Comparison of ENCODE assay signal across 16 cellular contexts in the genomic region with DNA sequence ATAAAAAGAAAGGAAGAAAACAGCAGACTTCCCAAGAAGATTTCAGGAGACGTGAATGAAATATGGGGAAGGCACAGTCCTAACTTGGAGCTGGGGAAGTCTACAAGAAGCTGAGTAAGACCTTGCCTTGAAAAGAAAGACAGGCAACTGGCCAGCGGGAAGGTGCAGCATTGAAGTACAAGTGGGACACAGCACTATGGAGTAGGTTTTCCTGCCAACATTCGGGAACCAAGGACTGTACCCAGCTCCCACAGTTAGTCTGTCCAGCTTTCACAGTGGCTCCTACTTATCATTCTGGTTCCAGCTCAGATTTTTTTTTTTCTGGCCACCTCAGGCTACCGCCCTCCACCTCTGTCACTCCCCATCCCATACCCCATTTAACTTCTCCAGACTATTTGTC. TPM values are rescaled to one million over a fixed set of nuclear protein-coding genes. Genes with fewer than 3 reads are reported as not detected.
DNase-seq lines count a peak whose midpoint lies in the region; ATAC-seq and TF ChIP-seq lines count a peak whose summit lies in the region.
"Had no signal": no experiment of that assay in that cellular context is flagged by ENCODE, and none has a peak within 500 bp of the region (broad histone marks: within the 10 kb centered on the region; RNA-seq: fewer than 3 reads in every experiment).

No MANE protein-coding gene starts in this region.

- TF ChIP-seq CTCF in esophagus muscularis mucosa (IDR thresholded peaks at IDR 0.05) (no peak), osteocyte (IDR thresholded peaks at IDR 0.05) (no peak), uterus (IDR thresholded peaks at IDR 0.05) (no peak)

- H3K4me3 Mint-ChIP-seq in activated naive CD8-positive, alpha-beta T cell treated with anti-CD3 and anti-CD28 coated beads for 36 hours, result no peak overlapping the region
- H3K4me3 Mint-ChIP-seq in activated naive CD8-positive, alpha-beta T cell treated with anti-CD3 and anti-CD28 coated beads, Interleukin-2, amount 50 U/mL, for 24 hours, result no peak overlapping the region
- H3K4me3 Mint-ChIP-seq in osteocyte (ENCODE audit: unreplicated experiment), result no peak overlapping the region
- H3K4me3 Mint-ChIP-seq: CD4-positive, CD25-positive, alpha-beta regulatory T cell had no signal

- H3K4me1 ChIP-seq in esophagus muscularis mucosa, result no peaks in the 10 kb centered on the region
- H3K4me1 ChIP-seq in uterus, result no peaks in the 10 kb centered on the region

- peak overlapping the region; percentile 26 for H3K27ac Mint-ChIP-seq in activated naive CD8-positive, alpha-beta T cell treated with anti-CD3 and anti-CD28 coated beads for 36 hours
- no peak overlapping the region for H3K27ac Mint-ChIP-seq in activated naive CD8-positive, alpha-beta T cell treated with anti-CD3 and anti-CD28 coated beads, Interleukin-2, amount 50 U/mL, for 24 hours
- no peak overlapping the region for H3K27ac Mint-ChIP-seq in osteocyte (ENCODE audit: unreplicated experiment)
- H3K27ac Mint-ChIP-seq: CD4-positive, CD25-positive, alpha-beta regulatory T cell had no signal

- no peak for TF ChIP-seq EP300 in esophagus muscularis mucosa (IDR thresholded peaks at IDR 0.05)

- no peaks in the 10 kb centered on the region for H3K27me3 Mint-ChIP-seq in activated naive CD8-positive, alpha-beta T cell treated with anti-CD3 and anti-CD28 coated beads for 36 hours
- H3K27me3 Mint-ChIP-seq in activated naive CD8-positive, alpha-beta T cell treated with anti-CD3 and anti-CD28 coated beads, Interleukin-2, amount 50 U/mL, for 24 hours, result no peaks in the 10 kb centered on the region
- no peaks in the 10 kb centered on the region for H3K27me3 Mint-ChIP-seq in osteocyte (ENCODE audit: unreplicated experiment)
- H3K27me3 Mint-ChIP-seq: CD4-positive, CD25-positive, alpha-beta regulatory T cell had no signal

- DNase-seq in activated naive CD8-positive, alpha-beta T cell treated with anti-CD3 and anti-CD28 coated beads for 36 hours, result no peak
- DNase-seq in activated naive CD8-positive, alpha-beta T cell treated with anti-CD3 and anti-CD28 coated beads, Interleukin-2, amount 50 U/mL, for 24 hours, result no peak
- DNase-seq in esophagus muscularis mucosa (ENCODE audit: extremely low spot score) (peak; percentile 26), left ventricle myocardium superior (no peak), osteocyte (ENCODE audit: extremely low spot score, unreplicated experiment) (peak; percentile 1), uterus (no peak)
- no peak for DNase-seq in stimulated activated CD4-positive, alpha-beta T cell treated with anti-CD3 and anti-CD28 coated beads, Interleukin-15, amount 100 ng/mL, for 24 hours
- DNase-seq: 8988T; AML-193; Calu3; CD4-positive, CD25-positive, alpha-beta regulatory T cell; DMS 273 treated with DMSO at 0.1 percent for 48 hours; GM23248 had no signal

- H3K27me3 ChIP-seq in esophagus muscularis mucosa (no peaks in the 10 kb centered on the region), uterus (no peaks in the 10 kb centered on the region)
- H3K27me3 ChIP-seq: BLaER1 treated with 17β-estradiol and CSF1 and Interleukin-3, amounts not matched to agents 10 nM and 100 nM had no signal

- H3K36me3 ChIP-seq in esophagus muscularis mucosa, result peaks cover 47 to 87% (median 61%) of the 10 kb centered on the region in 4 donors
- no peaks in the 10 kb centered on the region for H3K36me3 ChIP-seq in uterus

- no peak for ATAC-seq in activated naive CD8-positive, alpha-beta T cell treated with anti-CD3 and anti-CD28 coated beads, Interleukin-2, amount 50 U/mL, for 24 hours
- ATAC-seq in left ventricle myocardium superior, result peak; percentile 91
- no peak for ATAC-seq in esophagus mucosa
- ATAC-seq: HCT116 had no signal

- H3K4me1 Mint-ChIP-seq in activated naive CD8-positive, alpha-beta T cell treated with anti-CD3 and anti-CD28 coated beads for 36 hours, result peaks cover 13% of the 10 kb centered on the region
- peaks cover 10% of the 10 kb centered on the region for H3K4me1 Mint-ChIP-seq in activated naive CD8-positive, alpha-beta T cell treated with anti-CD3 and anti-CD28 coated beads, Interleukin-2, amount 50 U/mL, for 24 hours
- no peaks in the 10 kb centered on the region for H3K4me1 Mint-ChIP-seq in osteocyte (ENCODE audit: unreplicated experiment)

- TF ChIP-seq POLR2A in esophagus muscularis mucosa (IDR thresholded peaks at IDR 0.05; ENCODE audit: low read depth) (no peak), uterus (IDR thresholded peaks at IDR 0.05) (no peak)

- peaks cover 73% of the 10 kb centered on the region for H3K36me3 Mint-ChIP-seq in activated naive CD8-positive, alpha-beta T cell treated with anti-CD3 and anti-CD28 coated beads for 36 hours
- H3K36me3 Mint-ChIP-seq in activated naive CD8-positive, alpha-beta T cell treated with anti-CD3 and anti-CD28 coated beads, Interleukin-2, amount 50 U/mL, for 24 hours (ENCODE audit: low read depth), result peaks cover 69% of the 10 kb centered on the region
- H3K36me3 Mint-ChIP-seq in osteocyte (ENCODE audit: unreplicated experiment), result peaks cover 56% of the 10 kb centered on the region

- H3K4me3 ChIP-seq in esophagus muscularis mucosa (no peak overlapping the region), uterus (no peak overlapping the region)
- H3K4me3 ChIP-seq: BLaER1 treated with 17β-estradiol and CSF1 and Interleukin-3, amounts not matched to agents 10 nM and 100 nM; GM23248 had no signal

- WGBS in esophagus muscularis mucosa, result 96% methylated on average over 4 of the region's 4 CpGs

- peaks cover 2% of the 10 kb centered on the region for H3K9me3 Mint-ChIP-seq in activated naive CD8-positive, alpha-beta T cell treated with anti-CD3 and anti-CD28 coated beads for 36 hours
- H3K9me3 Mint-ChIP-seq in activated naive CD8-positive, alpha-beta T cell treated with anti-CD3 and anti-CD28 coated beads, Interleukin-2, amount 50 U/mL, for 24 hours, result no peaks in the 10 kb centered on the region
- H3K9me3 Mint-ChIP-seq in osteocyte (ENCODE audit: unreplicated experiment), result peaks cover 5% of the 10 kb centered on the region

- no peaks in the 10 kb centered on the region for H3K9me3 ChIP-seq in esophagus muscularis mucosa
- H3K9me3 ChIP-seq in uterus, result no peaks in the 10 kb centered on the region

- intact Hi-C loops in esophagus muscularis mucosa (cut with DNase I), result no loop called here
- intact Hi-C loops in left ventricle myocardium superior (cut with micrococcal nuclease), result no loop called here
- intact Hi-C loops in uterus (cut with DNase I; ENCODE audit: low total_unique reads), result no loop called here

- no peak overlapping the region for H3K27ac ChIP-seq in esophagus muscularis mucosa (replicated peaks in 1 of 4)
- no peak overlapping the region for H3K27ac ChIP-seq in uterus
- H3K27ac ChIP-seq: BLaER1 treated with 17β-estradiol and CSF1 and Interleukin-3, amounts not matched to agents 10 nM and 100 nM; GM23248 had no signal

RNA-seq across cellular contexts. Expression of gene HPS1, which starts 10.0 kb away (rescaled TPM):
- total RNA-seq in activated naive CD8-positive, alpha-beta T cell treated with anti-CD3 and anti-CD28 coated beads for 36 hours, result 10 to 100 TPM; 44.7 to 46.6 TPM
- total RNA-seq in esophagus muscularis mucosa (10 to 100 TPM; 49.7 to 76.1 (median 63.7) TPM), left ventricle myocardium superior (28.9 TPM), osteocyte (61.9 and 67.1 TPM in 2 replicates), esophagus mucosa (29.7 TPM), uterus (10 to 100 TPM; 16.1 to 60.1 (median 38.8) TPM)

RNA-seq across cellular contexts. Expression of gene PYROXD2, which starts 21.7 kb away (rescaled TPM):
- 1 to 10 TPM; 2.8 to 3.9 TPM for total RNA-seq in activated naive CD8-positive, alpha-beta T cell treated with anti-CD3 and anti-CD28 coated beads for 36 hours
- total RNA-seq in esophagus muscularis mucosa, result 10 to 100 TPM in 1 of 4 donors, 1 to 10 TPM in 3; 5.8 to 10.2 (median 6.6) TPM
- total RNA-seq in left ventricle myocardium superior, result 11.6 TPM
- 4.6 and 4.8 TPM in 2 replicates for total RNA-seq in osteocyte
- total RNA-seq in esophagus mucosa, result 1.5 TPM
- 10 to 100 TPM in 1 of 4 donors, 1 to 10 TPM in 3; 3.6 to 12.5 (median 7.5) TPM for total RNA-seq in uterus

Comparison
In these comparisons a context has a peak if more than half of its experiments do, and no peak if none do; other contexts are left out.
1. DNase-seq: peak in esophagus muscularis mucosa (single experiment) and osteocyte (single experiment); none in activated naive CD8-positive, alpha-beta T cell treated with anti-CD3 and anti-CD28 coated beads for 36 hours (single experiment), activated naive CD8-positive, alpha-beta T cell treated with anti-CD3 and anti-CD28 coated beads, Interleukin-2, amount 50 U/mL, for 24 hours (single experiment), left ventricle myocardium superior (single experiment), stimulated activated CD4-positive, alpha-beta T cell treated with anti-CD3 and anti-CD28 coated beads, Interleukin-15, amount 100 ng/mL, for 24 hours (single experiment) and uterus (0 of 2).